ENCODE assay signal across 14 cellular contexts in the genomic region with DNA sequence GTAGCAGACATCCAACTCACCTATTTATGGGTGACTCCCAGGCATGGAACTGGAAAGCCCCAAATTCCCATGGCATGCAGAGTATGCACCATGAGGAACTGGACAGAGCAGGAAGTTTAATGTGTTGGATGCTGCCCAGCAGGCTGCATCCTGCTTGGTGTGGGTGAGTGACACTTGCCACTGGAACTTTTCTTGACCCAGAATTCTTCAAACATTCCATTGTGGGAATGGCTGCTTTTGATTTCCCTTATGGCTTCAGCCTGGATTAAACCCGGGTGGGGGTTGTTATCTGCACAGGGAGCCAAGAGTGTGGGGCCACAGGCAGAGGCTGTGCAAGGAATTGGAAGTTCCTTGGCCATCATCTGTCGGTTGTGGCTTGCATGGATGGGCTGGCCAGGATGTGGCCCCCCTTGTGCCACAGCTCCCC. TPM values are rescaled to one million over a fixed set of nuclear protein-coding genes. Genes with fewer than 3 reads are reported as not detected.
DNase-seq lines count a peak whose midpoint lies in the region; ATAC-seq and TF ChIP-seq lines count a peak whose summit lies in the region.
"Had no signal": no experiment of that assay in that cellular context is flagged by ENCODE, and none has a peak within 500 bp of the region (broad histone marks: within the 10 kb centered on the region; RNA-seq: fewer than 3 reads in every experiment).

No MANE protein-coding gene starts in this region.

- DNase-seq in GM04503 (ENCODE audit: low read depth) (peak; percentile 32), SW480 (ENCODE audit: low spot score) (peak; percentile 69), foreskin keratinocyte (peak; percentile 61 to 76), NOMO-1 (lab: John Stamatoyannopoulos, UW; ENCODE audit: unreplicated experiment in 2 of 2) (no peak)
- no peak for DNase-seq in activated CD4-positive, CD25-positive, alpha-beta regulatory T cell treated with anti-CD3 and anti-CD28 coated beads, Interleukin-2, amount 50 U/mL, for 72 hours
- DNase-seq: activated gamma-delta T cell treated with Interleukin-2 at 50 U/mL for 16 hours, heart left ventricle, left ventricle myocardium superior, SJCRH30, small intestine, stomach had no signal

- no peak for TF ChIP-seq CTCF in foreskin keratinocyte (conservative IDR thresholded peaks at IDR 0.05)

- peak; percentile 37 for ATAC-seq in foreskin keratinocyte
- ATAC-seq in GM21723 (IDR thresholded peaks at IDR 0.05; ENCODE audit: unreplicated experiment) = no peak
- no peak for ATAC-seq in HG03432 (IDR thresholded peaks at IDR 0.05; ENCODE audit: unreplicated experiment)
- ATAC-seq: heart left ventricle, left ventricle myocardium superior had no signal

- no peak overlapping the region for H3K4me3 ChIP-seq in skeletal muscle satellite cell (ENCODE audit: low read length)
- H3K4me3 ChIP-seq: heart left ventricle, SJCRH30, stomach had no signal

- peak overlapping the region; percentile 31 for H3K4me2 ChIP-seq in skeletal muscle satellite cell (ENCODE audit: low read length)

- H3K27ac ChIP-seq in foreskin keratinocyte = no peak overlapping the region
- H3K27ac ChIP-seq: heart left ventricle, SJCRH30, stomach had no signal

- H3K9me3 ChIP-seq in skeletal muscle satellite cell (replicated peaks; ENCODE audit: low read length) = no peaks in the 10 kb centered on the region
- H3K9me3 ChIP-seq: heart left ventricle, SJCRH30, stomach had no signal

- peaks cover 7% of the 10 kb centered on the region for H3K4me1 ChIP-seq in foreskin keratinocyte
- peaks cover 21% of the 10 kb centered on the region for H3K4me1 ChIP-seq in skeletal muscle satellite cell (ENCODE audit: control insufficient read depth, insufficient read depth, low read length)
- H3K4me1 ChIP-seq: SJCRH30 had no signal

- H3K27me3 ChIP-seq in foreskin keratinocyte = peaks cover 4% of the 10 kb centered on the region
- H3K27me3 ChIP-seq in skeletal muscle satellite cell (ENCODE audit: control insufficient read depth, insufficient read depth, low read length) = no peaks in the 10 kb centered on the region
- H3K27me3 ChIP-seq: SJCRH30 had no signal

- H3K36me3 ChIP-seq in skeletal muscle satellite cell (ENCODE audit: insufficient read depth, low read length) = no peaks in the 10 kb centered on the region
- H3K36me3 ChIP-seq: heart left ventricle, SJCRH30, stomach had no signal

- H3K9ac ChIP-seq in skeletal muscle satellite cell (ENCODE audit: low read depth, low read length) = peak overlapping the region; percentile 58

RNA-seq across cellular contexts. Expression of gene BACE2, which starts 26.9 kb away (rescaled TPM):
- 84.0 and 87.7 TPM in 2 replicates for total RNA-seq in foreskin keratinocyte
- polyA plus RNA-seq in foreskin keratinocyte = 64.6 and 80.0 TPM in 2 replicates
- total RNA-seq in skeletal muscle satellite cell (2012; rRNA removed) = 14.7 and 24.0 TPM in 2 replicates
- total RNA-seq: SJCRH30 had no signal

Comparison
In these comparisons a context has a peak if more than half of its experiments do, and no peak if none do; other contexts are left out.
1. DNase-seq: peak in GM04503 (single experiment), SW480 (single experiment) and foreskin keratinocyte (2 of 2); none in activated CD4-positive, CD25-positive, alpha-beta regulatory T cell treated with anti-CD3 and anti-CD28 coated beads, Interleukin-2, amount 50 U/mL, for 72 hours (single experiment) and NOMO-1 (0 of 2).